8 cellular contexts compared by ENCODE assay signal in the genomic region with DNA sequence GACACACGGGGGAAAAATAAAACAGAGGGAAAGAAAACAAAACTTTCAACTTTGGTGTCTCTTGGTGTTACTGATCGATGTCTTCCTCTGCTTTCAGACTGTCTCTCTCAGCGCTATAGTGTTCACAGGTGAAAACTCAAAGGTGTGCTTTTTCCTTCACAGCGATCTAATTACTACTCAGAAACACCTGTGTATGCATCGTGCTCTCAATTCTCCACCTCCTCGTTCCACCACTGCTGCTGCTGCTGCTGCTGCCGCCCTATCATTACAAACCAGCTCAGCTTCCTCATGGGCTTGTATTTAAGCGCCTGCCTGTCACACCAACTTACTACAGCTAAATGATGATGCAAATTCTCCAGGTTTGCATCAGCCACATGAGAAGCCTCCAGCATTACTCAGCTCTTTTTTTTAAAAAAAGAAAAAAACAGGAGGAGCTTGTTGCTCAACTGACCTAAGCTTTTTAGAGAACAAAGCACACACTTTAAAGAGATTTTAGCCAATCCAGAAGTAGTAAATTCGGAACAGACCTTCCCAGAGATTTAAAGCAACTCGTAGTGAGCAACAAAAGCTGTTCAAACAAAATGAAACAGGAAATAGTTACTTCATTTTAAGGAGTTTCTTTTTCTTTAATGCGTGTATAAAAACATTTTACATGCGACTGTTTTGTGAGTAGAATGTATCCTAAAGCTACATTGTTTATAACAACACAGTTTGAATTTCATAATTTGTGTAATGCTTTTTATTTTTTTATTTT. TPM values are rescaled to one million over a fixed set of nuclear protein-coding genes. Genes with fewer than 3 reads are reported as not detected.
A peak's percentile ranks its signal among the peaks of the same experiment; 100 is the strongest.
DNase-seq lines count a peak whose midpoint lies in the region; TF ChIP-seq lines count a peak whose summit lies in the region.

A gene (minus strand): TSS at position 274 of the 754 bp plus-strand sequence. CDS start 280 bp downstream, outside the sequence.

- TF ChIP-seq CTCF in GM10266 (IDR thresholded peaks at IDR 0.05; ENCODE audit: control insufficient read depth, insufficient read depth, low read depth, missing control alignments) (no peak), right atrium auricular region (IDR thresholded peaks at IDR 0.05) (no peak)

- H3K9me3 ChIP-seq in right atrium auricular region: no peaks in the 10 kb centered on the region

- no peaks in the 10 kb centered on the region for H3K27me3 ChIP-seq in H7 (ENCODE audit: control insufficient read depth, insufficient read depth, low read length)
- H3K27me3 ChIP-seq in right atrium auricular region: no peaks in the 10 kb centered on the region
- H3K27me3 ChIP-seq in rectal smooth muscle tissue (ENCODE audit: control insufficient read depth, insufficient read depth, low read length): no peaks in the 10 kb centered on the region

- H3K4me3 ChIP-seq in H7 (ENCODE audit: insufficient read depth, low read depth, low read length): peak within 1 kb of the TSS; percentile 72
- peak within 1 kb of the TSS; percentile 25 to 31 for H3K4me3 ChIP-seq in right atrium auricular region
- H3K4me3 ChIP-seq in rectal smooth muscle tissue (ENCODE audit: low read length): peak within 1 kb of the TSS; percentile 49

- H3K9ac ChIP-seq in rectal smooth muscle tissue (ENCODE audit: low read length): no peak within 1 kb of the TSS

- H3K27ac ChIP-seq in angular gyrus (ENCODE audit: low read depth, low read length) (peak within 1 kb of the TSS; percentile 37), right atrium auricular region (peak within 1 kb of the TSS; percentile 31 to 54), rectal smooth muscle tissue (ENCODE audit: low read depth, low read length) (no peak within 1 kb of the TSS)

- H3K36me3 ChIP-seq in H7 (replicated peaks; ENCODE audit: control insufficient read depth, insufficient read depth, low read length) (no peaks in the 10 kb centered on the region), right atrium auricular region (no peaks in the 10 kb centered on the region), rectal smooth muscle tissue (ENCODE audit: control insufficient read depth, insufficient read depth, low read length) (no peaks in the 10 kb centered on the region)

- no peaks in the 10 kb centered on the region for H3K4me1 ChIP-seq in right atrium auricular region
- no peaks in the 10 kb centered on the region for H3K4me1 ChIP-seq in rectal smooth muscle tissue (ENCODE audit: control insufficient read depth, insufficient read depth, low read length)

- DNase-seq in GM10266 (ENCODE audit: extremely low spot score) (peak; percentile 36), H7 (peak; percentile 42), Kasumi-1 (lab: John Stamatoyannopoulos, UW) (peak; percentile 95 to 97), RPMI7951 (ENCODE audit: low read depth) (peak; percentile 95), right atrium auricular region (ENCODE audit: low spot score) (no peak), cortex of kidney (lab: John Stamatoyannopoulos, UW) (no peak)

RNA-seq across cellular contexts. Expression of the gene that starts here (rescaled TPM):
- total RNA-seq in H7 (2014; rRNA removed; shearing (Covaris generic)): 7.1 and 10.2 TPM in 2 replicates
- 6.1 and 7.1 TPM in 2 replicates for total RNA-seq in RPMI7951 (2014; rRNA removed; shearing (Covaris generic))
- total RNA-seq in right atrium auricular region: 1 to 10 TPM; 1.5 to 5.0 TPM

Comparison
In these comparisons a context has a peak if more than half of its experiments do, and no peak if none do; other contexts are left out.
1. DNase-seq: peak in GM10266 (single experiment), H7 (single experiment), Kasumi-1 (2 of 2) and RPMI7951 (single experiment); none in right atrium auricular region (single experiment) and cortex of kidney (single experiment).
2. Peak in every context shown above with its lines, with median percentiles within 50 percentile points of each other: H3K4me3 ChIP-seq.